ENCODE assay signal across 19 cellular contexts in genomic region chr15:64111679-64112050, GRCh38. TPM values are rescaled to one million over a fixed set of nuclear protein-coding genes. Genes with fewer than 3 reads are reported as not detected.
DNase-seq lines count a peak whose midpoint lies in the region; ATAC-seq lines count a peak whose summit lies in the region.
"Had no signal": no experiment of that assay in that cellular context is flagged by ENCODE, and none has a peak within 500 bp of the region (broad histone marks: within the 10 kb centered on the region; RNA-seq: fewer than 3 reads in every experiment).

No MANE protein-coding gene starts in this region.

- DNase-seq in activated T-cell treated with anti-CD3 and anti-CD28 coated beads, Interleukin-2, amount 50 U/mL, for 24 hours = no peak
- DNase-seq in activated T-cell treated with anti-CD3 and anti-CD28 coated beads, Interleukin-2, amount 50 U/mL, for 4 hours = no peak
- DNase-seq in naive thymus-derived CD8-positive, alpha-beta T cell = no peak
- DNase-seq in substantia nigra (lab: John Stamatoyannopoulos, UW) = no peak
- DNase-seq: 8988T; amniotic stem cell; CD8-positive, alpha-beta T cell; lower lobe of right lung; MM.1S; NCI-H2029; occipital lobe; stimulated activated CD4-positive, alpha-beta T cell treated with anti-CD3 and anti-CD28 coated beads, Interleukin-15, amount 100 ng/mL, for 24 hours; transverse colon had no signal

- ATAC-seq in activated T-cell treated with anti-CD3 and anti-CD28 coated beads, Interleukin-2, amount 50 U/mL, for 4 hours = no peak
- ATAC-seq in naive thymus-derived CD8-positive, alpha-beta T cell = no peak
- ATAC-seq in HG02610 (IDR thresholded peaks at IDR 0.05; ENCODE audit: unreplicated experiment) = no peak
- ATAC-seq in GM19452 (IDR thresholded peaks at IDR 0.05; ENCODE audit: unreplicated experiment) = no peak
- no peak for ATAC-seq in GM19463 (IDR thresholded peaks at IDR 0.05; ENCODE audit: unreplicated experiment)

- H3K27ac ChIP-seq in cingulate gyrus (ENCODE audit: low read depth, low read length) = peak overlapping the region; percentile 43
- peak overlapping the region; percentile 81 for H3K27ac ChIP-seq in substantia nigra (ENCODE audit: low read depth, low read length, poor library complexity, severe bottlenecking)
- H3K27ac ChIP-seq: lower lobe of right lung, RWPE1, transverse colon had no signal

- POLR2A ChIA-PET in naive thymus-derived CD8-positive, alpha-beta T cell (lab: Charles Lee) = no interaction called here

- H3K27ac Mint-ChIP-seq in activated T-cell treated with anti-CD3 and anti-CD28 coated beads, Interleukin-2, amount 50 U/mL, for 24 hours = peak overlapping the region; percentile 76
- peak overlapping the region in 6 of 10 donors; percentile 3 to 73 (median 27) for H3K27ac Mint-ChIP-seq in naive thymus-derived CD8-positive, alpha-beta T cell
- H3K27ac Mint-ChIP-seq: T-helper 1 cell treated with Interleukin-12 subunit alpha and Interleukin-12 subunit beta and Interleukin-4 antibody, amounts not matched to agents 30 μg/mL and 1 μg/mL, for 36 hours had no signal

- H3K4me1 Mint-ChIP-seq in activated T-cell treated with anti-CD3 and anti-CD28 coated beads, Interleukin-2, amount 50 U/mL, for 24 hours (ENCODE audit: low read depth) = peaks cover 49% of the 10 kb centered on the region
- peaks cover 36% of the 10 kb centered on the region for H3K4me1 Mint-ChIP-seq in activated T-cell treated with anti-CD3 and anti-CD28 coated beads, Interleukin-2, amount 50 U/mL, for 4 hours (ENCODE audit: low read depth)
- H3K4me1 Mint-ChIP-seq in naive thymus-derived CD8-positive, alpha-beta T cell = peaks cover 16 to 63% (median 47%) of the 10 kb centered on the region in 4 donors

- H3K9me3 Mint-ChIP-seq in activated T-cell treated with anti-CD3 and anti-CD28 coated beads, Interleukin-2, amount 50 U/mL, for 24 hours = no peaks in the 10 kb centered on the region
- H3K9me3 Mint-ChIP-seq in activated T-cell treated with anti-CD3 and anti-CD28 coated beads, Interleukin-2, amount 50 U/mL, for 4 hours = no peaks in the 10 kb centered on the region
- no peaks in the 10 kb centered on the region for H3K9me3 Mint-ChIP-seq in naive thymus-derived CD8-positive, alpha-beta T cell
- H3K9me3 Mint-ChIP-seq: CD8-positive, alpha-beta T cell; T-helper 1 cell treated with Interleukin-12 subunit alpha and Interleukin-12 subunit beta and Interleukin-4 antibody, amounts not matched to agents 30 μg/mL and 1 μg/mL, for 36 hours had no signal

- H3K36me3 Mint-ChIP-seq in activated T-cell treated with anti-CD3 and anti-CD28 coated beads, Interleukin-2, amount 50 U/mL, for 24 hours (ENCODE audit: low read depth) = peaks cover 49% of the 10 kb centered on the region
- H3K36me3 Mint-ChIP-seq in activated T-cell treated with anti-CD3 and anti-CD28 coated beads, Interleukin-2, amount 50 U/mL, for 4 hours (ENCODE audit: insufficient read depth) = peaks cover 19% of the 10 kb centered on the region
- peaks cover 8 to 50% (median 12%) of the 10 kb centered on the region in 3 donors for H3K36me3 Mint-ChIP-seq in naive thymus-derived CD8-positive, alpha-beta T cell

- H3K4me3 Mint-ChIP-seq in activated T-cell treated with anti-CD3 and anti-CD28 coated beads, Interleukin-2, amount 50 U/mL, for 24 hours = no peak overlapping the region
- H3K4me3 Mint-ChIP-seq in activated T-cell treated with anti-CD3 and anti-CD28 coated beads, Interleukin-2, amount 50 U/mL, for 4 hours = no peak overlapping the region
- peak overlapping the region in 1 of 10 donors; percentile 37 for H3K4me3 Mint-ChIP-seq in naive thymus-derived CD8-positive, alpha-beta T cell
- H3K4me3 Mint-ChIP-seq: CD8-positive, alpha-beta T cell; T-helper 1 cell treated with Interleukin-12 subunit alpha and Interleukin-12 subunit beta and Interleukin-4 antibody, amounts not matched to agents 30 μg/mL and 1 μg/mL, for 36 hours had no signal

- no peaks in the 10 kb centered on the region for H3K27me3 Mint-ChIP-seq in activated T-cell treated with anti-CD3 and anti-CD28 coated beads, Interleukin-2, amount 50 U/mL, for 24 hours
- H3K27me3 Mint-ChIP-seq in activated T-cell treated with anti-CD3 and anti-CD28 coated beads, Interleukin-2, amount 50 U/mL, for 4 hours (ENCODE audit: low read depth) = no peaks in the 10 kb centered on the region
- no peaks in the 10 kb centered on the region for H3K27me3 Mint-ChIP-seq in naive thymus-derived CD8-positive, alpha-beta T cell

RNA-seq across cellular contexts. Expression of gene SNX1, which starts 15.9 kb away (rescaled TPM):
- 10 to 100 TPM; 88.4 to 96.4 (median 93.6) TPM for total RNA-seq in activated T-cell treated with anti-CD3 and anti-CD28 coated beads, Interleukin-2, amount 50 U/mL, for 4 hours
- total RNA-seq in naive thymus-derived CD8-positive, alpha-beta T cell = 100 to 1,000 TPM; 133 to 143 TPM
- polyA plus RNA-seq in naive thymus-derived CD8-positive, alpha-beta T cell = 10 to 100 TPM; 42.7 to 72.6 (median 54.8) TPM

RNA-seq across cellular contexts. Expression of gene CIAO2A, which starts 18.0 kb away (rescaled TPM):
- total RNA-seq in activated T-cell treated with anti-CD3 and anti-CD28 coated beads, Interleukin-2, amount 50 U/mL, for 4 hours = 10 to 100 TPM; 37.5 to 45.4 (median 44.1) TPM
- total RNA-seq in naive thymus-derived CD8-positive, alpha-beta T cell = 10 to 100 TPM; 27.5 to 31.8 TPM
- 10 to 100 TPM; 54.8 to 84.8 (median 64.9) TPM for polyA plus RNA-seq in naive thymus-derived CD8-positive, alpha-beta T cell

RNA-seq across cellular contexts. Expression of gene SNX22, which starts 39.9 kb away (rescaled TPM):
- under 1 TPM; 0.26 to 0.35 (median 0.30) TPM for total RNA-seq in activated T-cell treated with anti-CD3 and anti-CD28 coated beads, Interleukin-2, amount 50 U/mL, for 4 hours
- 1 to 10 TPM; 4.3 to 4.4 TPM for total RNA-seq in naive thymus-derived CD8-positive, alpha-beta T cell
- polyA plus RNA-seq in naive thymus-derived CD8-positive, alpha-beta T cell = under 1 TPM; 0.64 to 0.99 (median 0.76) TPM

RNA-seq across cellular contexts. Expression of gene PPIB, which starts 51.2 kb away (rescaled TPM):
- 100 to 1,000 TPM; 411 to 479 (median 433) TPM for total RNA-seq in activated T-cell treated with anti-CD3 and anti-CD28 coated beads, Interleukin-2, amount 50 U/mL, for 4 hours
- 100 to 1,000 TPM; 154 to 155 TPM for total RNA-seq in naive thymus-derived CD8-positive, alpha-beta T cell
- polyA plus RNA-seq in naive thymus-derived CD8-positive, alpha-beta T cell = 100 to 1,000 TPM; 431 to 581 (median 521) TPM
